In the genomic region with DNA sequence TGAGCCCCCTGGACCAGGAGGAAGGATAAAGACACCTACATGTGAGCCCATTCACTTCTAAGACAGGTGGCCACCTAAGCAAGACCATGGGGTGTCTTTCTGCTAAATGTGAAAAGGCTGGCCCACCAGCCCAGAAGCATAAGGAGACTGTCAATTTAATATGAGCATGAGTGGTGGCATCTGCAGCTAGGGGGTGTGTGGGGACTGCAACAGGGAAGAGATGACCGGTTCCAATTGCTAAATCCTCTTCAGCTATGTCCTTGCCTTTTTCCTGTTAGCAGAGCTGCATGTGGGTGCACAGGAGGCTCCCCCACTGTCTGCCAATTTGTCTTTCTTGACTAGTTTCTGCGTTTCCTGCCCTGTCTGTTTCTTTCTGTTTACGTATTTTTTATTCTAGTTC, we compare ENCODE assay signal across 15 cellular contexts. TPM values are rescaled to one million over a fixed set of nuclear protein-coding genes. Genes with fewer than 3 reads are reported as not detected.
"Had no signal": no experiment of that assay in that cellular context is flagged by ENCODE, and none has a peak within 500 bp of the region (broad histone marks: within the 10 kb centered on the region; RNA-seq: fewer than 3 reads in every experiment).

No MANE protein-coding gene starts in this region.

- H3K27me3 ChIP-seq: adrenal gland, cardiac muscle cell, colonic mucosa had no signal

- H3K4me1 ChIP-seq: colonic mucosa had no signal

- ATAC-seq: left lobe of liver, sciatic nerve had no signal

- H3K4me1 Mint-ChIP-seq: activated naive CD4-positive, alpha-beta T cell treated with anti-CD3 and anti-CD28 coated beads, Interleukin-2, amount 50 U/mL, for 24 hours had no signal

- H3K27me3 Mint-ChIP-seq: activated naive CD4-positive, alpha-beta T cell treated with anti-CD3 and anti-CD28 coated beads, Interleukin-2, amount 50 U/mL, for 24 hours; memory B cell had no signal

- H3K27ac Mint-ChIP-seq: memory B cell had no signal

- H3K27ac ChIP-seq: cardiac muscle cell, colonic mucosa had no signal

- H3K4me3 Mint-ChIP-seq: activated naive CD4-positive, alpha-beta T cell treated with anti-CD3 and anti-CD28 coated beads, Interleukin-2, amount 50 U/mL, for 24 hours; memory B cell had no signal

- H3K9me3 ChIP-seq: adrenal gland, colonic mucosa had no signal

- DNase-seq: activated CD4-positive, alpha-beta T cell treated with anti-CD3 and anti-CD28 coated beads, Interleukin-2, amount 50 U/mL, for 1 hour; activated CD8-positive, alpha-beta memory T cell treated with anti-CD3 and anti-CD28 coated beads for 24 hours; adrenal gland; colonic mucosa; foreskin fibroblast; hippocampal formation; SW 1271 had no signal

- H3K4me3 ChIP-seq: adrenal gland, cardiac muscle cell, colonic mucosa had no signal

- H3K9me3 Mint-ChIP-seq: activated naive CD4-positive, alpha-beta T cell treated with anti-CD3 and anti-CD28 coated beads, Interleukin-2, amount 50 U/mL, for 24 hours; memory B cell had no signal

RNA-seq across cellular contexts. Expression of a gene that starts 22.3 kb away (rescaled TPM):
- total RNA-seq: left lobe of liver, osteocyte had no signal
- polyA plus RNA-seq: keratinocyte, neural cell had no signal
